In the genomic region with DNA sequence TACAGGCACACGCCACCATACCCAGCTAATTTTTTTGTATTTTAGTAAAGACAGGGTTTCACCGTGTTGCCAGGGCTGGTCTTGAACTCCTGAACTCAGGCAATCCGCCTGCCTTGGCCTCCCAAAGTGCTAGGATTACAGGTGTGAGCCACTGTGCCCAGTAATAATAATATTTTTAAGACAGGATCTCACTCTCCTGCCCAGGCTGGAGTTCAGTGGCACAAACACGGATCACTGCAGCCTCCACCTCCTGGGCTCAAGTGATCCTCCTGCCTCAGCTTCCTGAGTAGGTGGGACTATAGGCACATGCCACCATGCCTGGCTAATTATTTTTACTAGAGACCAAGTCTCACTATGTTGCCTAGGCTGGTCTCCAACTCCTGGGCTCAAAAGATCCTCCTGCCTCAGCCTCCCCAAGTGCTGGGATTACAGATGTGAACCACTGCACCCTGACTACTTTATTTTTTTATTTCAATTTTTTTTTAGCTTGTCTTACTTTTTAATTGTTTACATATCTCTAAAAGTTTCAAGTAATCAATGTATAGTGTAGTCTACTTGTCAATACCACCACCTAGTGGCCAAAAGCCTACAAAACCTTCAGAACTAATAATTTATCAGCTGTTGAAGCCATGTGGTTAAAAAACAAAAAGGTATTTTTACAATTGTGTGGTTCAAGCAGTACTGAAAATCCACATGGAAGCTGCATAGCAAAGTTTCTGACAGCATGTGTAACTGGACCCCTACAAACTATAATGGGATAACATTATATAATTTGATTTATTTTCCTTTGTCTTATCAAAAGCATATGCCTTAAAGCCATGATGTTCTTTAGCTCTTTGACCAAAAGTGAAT, we compare ENCODE assay signal across 7 cellular contexts. TPM values are rescaled to one million over a fixed set of nuclear protein-coding genes. Genes with fewer than 3 reads are reported as not detected.
DNase-seq lines count a peak whose midpoint lies in the region; ATAC-seq and TF ChIP-seq lines count a peak whose summit lies in the region.

No MANE protein-coding gene starts in this region.

- intact Hi-C loops in ovary (cut with DNase I): loop anchor here in 3 of 4 donors (2.0 to 10.0 kb wide), 5 partner anchors 139 to 417 kb away; a partner anchor contains a TSS

- H3K4me3 ChIP-seq in WERI-Rb-1 (ENCODE audit: low read depth, low read length) (no peak overlapping the region), fibroblast of the aortic adventitia (ENCODE audit: low read depth, low read length) (no peak overlapping the region), ovary (no peak overlapping the region)

- H3K4me1 ChIP-seq in ovary (ENCODE audit: insufficient read depth): peaks cover 13% of the 10 kb centered on the region

- H3K27ac ChIP-seq in WERI-Rb-1 (no peak overlapping the region), ovary (no peak overlapping the region)

- H3K9me3 ChIP-seq in WERI-Rb-1 (ENCODE audit: severe bottlenecking) (no peaks in the 10 kb centered on the region), ovary (no peaks in the 10 kb centered on the region)

- H3K27me3 ChIP-seq in WERI-Rb-1 (ENCODE audit: insufficient read depth, low read depth, severe bottlenecking) (no peaks in the 10 kb centered on the region), ovary (no peaks in the 10 kb centered on the region)

- TF ChIP-seq CTCF in WERI-Rb-1 (IDR thresholded peaks at IDR 0.05; ENCODE audit: low read depth, low read length): peak; percentile 10; the same call in 1 of the 2 replicates
- TF ChIP-seq CTCF in fibroblast of the aortic adventitia (IDR thresholded peaks at IDR 0.05; ENCODE audit: insufficient read depth, low read length): peak; percentile 65
- TF ChIP-seq CTCF in ovary (IDR thresholded peaks at IDR 0.05): peak; percentile 74 to 83 (median 80)

- ATAC-seq in GM21723 (IDR thresholded peaks at IDR 0.05; ENCODE audit: unreplicated experiment): peak; percentile 58

- 75 to 80% (median 77%) methylated on average over 4 of the region's 4 CpGs for WGBS in ovary, 3 donors

- TF ChIP-seq POLR2A in ovary (IDR thresholded peaks at IDR 0.05): no peak

- DNase-seq in DMS79 treated with DMSO at 0.1 percent for 48 hours (lab: John Stamatoyannopoulos, UW) (peak; percentile 62), NCI-H2171 (lab: John Stamatoyannopoulos, UW) (peak; percentile 41), WERI-Rb-1 (peak; percentile 19), fibroblast of the aortic adventitia (ENCODE audit: low read depth) (peak; percentile 87), ovary (peak in 1 of 5 donors; percentile 53), cortex of kidney (lab: John Stamatoyannopoulos, UW) (no peak)

- H3K36me3 ChIP-seq in WERI-Rb-1 (peaks cover 35% of the 10 kb centered on the region), ovary (no peaks in the 10 kb centered on the region)

- no peak for TF ChIP-seq EP300 in ovary (IDR thresholded peaks at IDR 0.05)

RNA-seq across cellular contexts. Expression of a gene that starts 10.4 kb away (rescaled TPM):
- total RNA-seq in fibroblast of the aortic adventitia (ENCODE audit: low replicate concordance) (15.1 and 36.1 TPM in 2 replicates), ovary (10 to 100 TPM; 13.2 to 24.5 (median 17.3) TPM)
- 10 to 100 TPM; 14.0 to 15.4 TPM for polyA plus RNA-seq in ovary

Comparison
In these comparisons a context has a peak if more than half of its experiments do, and no peak if none do; other contexts are left out.
1. CTCF ChIP-seq: peak in every context shown above with its lines; median percentile 80 in ovary; 65 in fibroblast of the aortic adventitia; 10 in WERI-Rb-1.